ENCODE assay signal across 8 cellular contexts in genomic region chr10:132229834-132230556, GRCh38. TPM values are rescaled to one million over a fixed set of nuclear protein-coding genes. Genes with fewer than 3 reads are reported as not detected.
DNase-seq lines count a peak whose midpoint lies in the region; ATAC-seq lines count a peak whose summit lies in the region.

No MANE protein-coding gene starts in this region.

- no peaks in the 10 kb centered on the region for H3K36me3 Mint-ChIP-seq in CD4-positive, CD25-positive, alpha-beta regulatory T cell

- H3K4me1 Mint-ChIP-seq in CD4-positive, CD25-positive, alpha-beta regulatory T cell = peaks cover 0 to 30% (median 9%) of the 10 kb centered on the region in 4 donors

- H3K27me3 Mint-ChIP-seq in CD4-positive, CD25-positive, alpha-beta regulatory T cell = no peaks in the 10 kb centered on the region

- peaks cover 10% of the 10 kb centered on the region for H3K4me1 ChIP-seq in CD4-positive, CD25-positive, alpha-beta regulatory T cell (ENCODE audit: control insufficient read depth, insufficient read depth, low read length, poor library complexity, severe bottlenecking)
- H3K4me1 ChIP-seq in thymus (ENCODE audit: control insufficient read depth, insufficient read depth, low read length) = no peaks in the 10 kb centered on the region

- peak in 1 of 3 donors; percentile 71 for DNase-seq in CD4-positive, CD25-positive, alpha-beta regulatory T cell
- peak; percentile 17 for DNase-seq in activated CD4-positive, alpha-beta T cell treated with anti-CD3 and anti-CD28 coated beads, Interleukin-2, amount 50 U/mL, for 1 hour
- peak; percentile 38 for DNase-seq in iPS-NIHi7 (ENCODE audit: extremely low spot score)
- DNase-seq in SKM-1 treated with dmso at 0.1 percent for 144 hours (lab: John Stamatoyannopoulos, UW; ENCODE audit: unreplicated experiment) = no peak
- no peak for DNase-seq in HPDE6-E6E7 (ENCODE audit: extremely low spot score)
- no peak for DNase-seq in SIG-M5 treated with dmso at 0.1 percent for 504 hours (lab: John Stamatoyannopoulos, UW; ENCODE audit: unreplicated experiment)

- H3K9me3 Mint-ChIP-seq in CD4-positive, CD25-positive, alpha-beta regulatory T cell = no peaks in the 10 kb centered on the region

- H3K4me3 Mint-ChIP-seq in CD4-positive, CD25-positive, alpha-beta regulatory T cell = peak overlapping the region; percentile 73 to 91 (median 81)

- peak overlapping the region; percentile 51 for H3K27ac ChIP-seq in CD4-positive, CD25-positive, alpha-beta regulatory T cell (ENCODE audit: insufficient read depth, low read length, poor library complexity, severe bottlenecking)
- H3K27ac ChIP-seq in thymus (ENCODE audit: low read depth) = no peak overlapping the region

- H3K9me3 ChIP-seq in CD4-positive, CD25-positive, alpha-beta regulatory T cell (ENCODE audit: control insufficient read depth in 2 of 2, low read length in 2 of 2) = no peaks in the 10 kb centered on the region
- no peaks in the 10 kb centered on the region for H3K9me3 ChIP-seq in thymus (ENCODE audit: control insufficient read depth)

- no peaks in the 10 kb centered on the region for H3K36me3 ChIP-seq in CD4-positive, CD25-positive, alpha-beta regulatory T cell (ENCODE audit: control insufficient read depth, insufficient read depth, low read length)
- H3K36me3 ChIP-seq in thymus (ENCODE audit: control insufficient read depth, insufficient read depth) = no peaks in the 10 kb centered on the region

- H3K27ac Mint-ChIP-seq in CD4-positive, CD25-positive, alpha-beta regulatory T cell = peak overlapping the region; percentile 54 to 92 (median 88)

- peak overlapping the region; percentile 19 for H3K4me3 ChIP-seq in CD4-positive, CD25-positive, alpha-beta regulatory T cell (ENCODE audit: low read depth, low read length)
- peak overlapping the region; percentile 9 for H3K4me3 ChIP-seq in thymus (ENCODE audit: low read length)

- no peaks in the 10 kb centered on the region for H3K27me3 ChIP-seq in CD4-positive, CD25-positive, alpha-beta regulatory T cell (ENCODE audit: control insufficient read depth, insufficient read depth, low read length)
- no peaks in the 10 kb centered on the region for H3K27me3 ChIP-seq in thymus (ENCODE audit: control insufficient read depth, insufficient read depth)

- peak; percentile 48 to 67 for ATAC-seq in CD4-positive, CD25-positive, alpha-beta regulatory T cell (ENCODE audit: low read depth in 2 of 2)
- ATAC-seq in GM21529 (IDR thresholded peaks at IDR 0.05; ENCODE audit: unreplicated experiment) = peak; percentile 67

- WGBS in thymus = 72% methylated on average over 36 of the region's 36 CpGs

RNA-seq across cellular contexts. Expression of gene DPYSL4, which starts 43.2 kb away (rescaled TPM):
- 1.2 TPM for total RNA-seq in CD4-positive, CD25-positive, alpha-beta regulatory T cell
- 1 to 10 TPM in 1 of 4 donors, not detected in 3; 1.9 TPM for polyA plus RNA-seq in CD4-positive, CD25-positive, alpha-beta regulatory T cell
- 0.89 TPM for polyA plus RNA-seq in thymus

Comparison
In these comparisons a context has a peak if more than half of its experiments do, and no peak if none do; other contexts are left out.
1. DNase-seq: peak in activated CD4-positive, alpha-beta T cell treated with anti-CD3 and anti-CD28 coated beads, Interleukin-2, amount 50 U/mL, for 1 hour (single experiment) and iPS-NIHi7 (single experiment); none in SKM-1 treated with dmso at 0.1 percent for 144 hours (single experiment), HPDE6-E6E7 (single experiment) and SIG-M5 treated with dmso at 0.1 percent for 504 hours (single experiment).